ENCODE assay signal across 13 cellular contexts in the genomic region with DNA sequence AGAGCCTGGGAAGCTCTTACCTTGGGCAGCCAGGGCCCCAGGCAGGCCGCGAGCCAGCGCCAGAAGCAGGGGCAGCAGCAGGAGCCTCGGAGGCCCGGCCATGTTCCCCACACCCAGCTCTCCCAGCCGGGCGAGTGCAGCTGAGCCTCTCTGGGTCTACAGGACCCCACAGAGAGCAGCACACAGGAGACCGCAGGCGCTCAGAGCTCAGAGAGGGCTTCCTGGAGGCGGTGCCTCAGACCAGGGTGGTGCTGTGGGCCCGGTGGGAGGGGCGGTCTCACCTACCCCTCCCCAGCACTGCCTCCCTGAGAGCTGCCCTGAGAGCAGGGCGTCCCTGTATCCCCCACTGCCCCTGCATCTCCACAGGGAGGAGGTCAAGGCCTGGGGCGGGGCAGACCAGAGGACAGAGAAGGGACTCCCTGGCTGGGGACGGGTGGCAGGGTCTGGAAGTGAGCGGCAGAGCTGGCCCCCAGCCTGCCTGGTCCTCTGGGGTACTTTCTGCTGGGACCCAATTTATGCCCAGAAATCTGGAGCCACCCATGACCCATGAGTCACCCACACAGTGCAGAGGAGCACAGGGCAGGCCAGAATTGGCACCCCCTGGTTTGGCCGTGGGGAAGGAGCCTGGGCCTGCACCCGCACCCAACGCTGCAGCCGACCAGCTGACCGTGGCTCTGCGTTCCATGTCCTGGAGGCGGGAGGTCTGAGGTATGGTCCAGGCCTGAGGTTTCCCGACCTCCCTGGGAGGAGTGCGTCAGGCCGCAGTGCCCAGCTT. TPM values are rescaled to one million over a fixed set of nuclear protein-coding genes. Genes with fewer than 3 reads are reported as not detected.
DNase-seq lines count a peak whose midpoint lies in the region; ATAC-seq and TF ChIP-seq lines count a peak whose summit lies in the region.
"Had no signal": no experiment of that assay in that cellular context is flagged by ENCODE, and none has a peak within 500 bp of the region (broad histone marks: within the 10 kb centered on the region; RNA-seq: fewer than 3 reads in every experiment).

A gene (minus strand): TSS at position 215 of the 775 bp plus-strand sequence. CDS start 113 bp downstream, at position 102.

- peak within 1 kb of the TSS; percentile 71 for H3K4me3 ChIP-seq in CD4-positive, CD25-positive, alpha-beta regulatory T cell (ENCODE audit: low read depth, low read length)

- no peaks in the 10 kb centered on the region for H3K9me3 ChIP-seq in CD4-positive, CD25-positive, alpha-beta regulatory T cell (ENCODE audit: control insufficient read depth in 2 of 2, low read length in 2 of 2)

- H3K4me1 Mint-ChIP-seq in CD4-positive, CD25-positive, alpha-beta regulatory T cell, result peaks cover 0 to 34% (median 8%) of the 10 kb centered on the region in 4 donors
- peaks cover 17 to 22% of the 10 kb centered on the region in 2 donors for H3K4me1 Mint-ChIP-seq in natural killer cell treated with Interleukin-12 subunit alpha and Interleukin-12 subunit beta and Interleukin-15 and Interleukin-18, amount 100 ng/mL, for 72 hours (ENCODE audit: low read depth in 2 of 2)
- H3K4me1 Mint-ChIP-seq in endothelial cell (ENCODE audit: unreplicated experiment), result peaks cover 2% of the 10 kb centered on the region

- H3K27ac Mint-ChIP-seq in CD4-positive, CD25-positive, alpha-beta regulatory T cell, result peak within 1 kb of the TSS; percentile 86 to 92 (median 89)
- H3K27ac Mint-ChIP-seq in natural killer cell treated with Interleukin-12 subunit alpha and Interleukin-12 subunit beta and Interleukin-15 and Interleukin-18, amount 100 ng/mL, for 72 hours, result no peak within 1 kb of the TSS
- no peak within 1 kb of the TSS for H3K27ac Mint-ChIP-seq in endothelial cell (ENCODE audit: unreplicated experiment)

- no peaks in the 10 kb centered on the region for H3K27me3 ChIP-seq in CD4-positive, CD25-positive, alpha-beta regulatory T cell (ENCODE audit: control insufficient read depth, insufficient read depth, low read length)

- peak; percentile 61 to 83 (median 72) for DNase-seq in CD4-positive, CD25-positive, alpha-beta regulatory T cell
- DNase-seq in activated CD4-positive, alpha-beta T cell treated with anti-CD3 and anti-CD28 coated beads for 1 hour, result peak; percentile 59
- peak; percentile 58 for DNase-seq in activated gamma-delta T cell treated with anti-CD3 and anti-CD28 coated beads, Interleukin-2, amount 50 U/mL, for 16 hours (ENCODE audit: low read depth)
- no peak for DNase-seq in natural killer cell treated with Interleukin-12 subunit alpha and Interleukin-12 subunit beta and Interleukin-15 and Interleukin-18, amount 100 ng/mL, for 72 hours (ENCODE audit: low spot score)
- DNase-seq in endothelial cell (ENCODE audit: low spot score) (no peak), GM03348 (ENCODE audit: low spot score) (no peak), COLO829 (ENCODE audit: low spot score) (no peak), HT-29 (ENCODE audit: low spot score) (no peak)
- DNase-seq: naive B cell, NCI-H2081 had no signal

- peak within 1 kb of the TSS; percentile 78 for H3K27ac ChIP-seq in CD4-positive, CD25-positive, alpha-beta regulatory T cell (ENCODE audit: insufficient read depth, low read length, poor library complexity, severe bottlenecking)
- H3K27ac ChIP-seq: HL-60 had no signal

- peak within 1 kb of the TSS in 2 of 4 donors; percentile 93 to 95 for H3K4me3 Mint-ChIP-seq in CD4-positive, CD25-positive, alpha-beta regulatory T cell
- H3K4me3 Mint-ChIP-seq in natural killer cell treated with Interleukin-12 subunit alpha and Interleukin-12 subunit beta and Interleukin-15 and Interleukin-18, amount 100 ng/mL, for 72 hours, result peak within 1 kb of the TSS; percentile 84
- H3K4me3 Mint-ChIP-seq in endothelial cell (ENCODE audit: unreplicated experiment), result no peak within 1 kb of the TSS
- H3K4me3 Mint-ChIP-seq: brain had no signal

- H3K36me3 ChIP-seq in CD4-positive, CD25-positive, alpha-beta regulatory T cell (ENCODE audit: control insufficient read depth, insufficient read depth, low read length), result no peaks in the 10 kb centered on the region

- H3K4me1 ChIP-seq in CD4-positive, CD25-positive, alpha-beta regulatory T cell (ENCODE audit: control insufficient read depth, insufficient read depth, low read length, poor library complexity, severe bottlenecking), result peaks cover 57% of the 10 kb centered on the region

- no peaks in the 10 kb centered on the region for H3K36me3 Mint-ChIP-seq in CD4-positive, CD25-positive, alpha-beta regulatory T cell
- H3K36me3 Mint-ChIP-seq in natural killer cell treated with Interleukin-12 subunit alpha and Interleukin-12 subunit beta and Interleukin-15 and Interleukin-18, amount 100 ng/mL, for 72 hours, result no peaks in the 10 kb centered on the region
- H3K36me3 Mint-ChIP-seq in endothelial cell (ENCODE audit: low read depth, unreplicated experiment), result no peaks in the 10 kb centered on the region
- H3K36me3 Mint-ChIP-seq: brain, naive B cell had no signal

- no peak for TF ChIP-seq CTCF in endothelial cell (IDR thresholded peaks at IDR 0.05; ENCODE audit: unreplicated experiment)

- H3K9me3 Mint-ChIP-seq in CD4-positive, CD25-positive, alpha-beta regulatory T cell, result no peaks in the 10 kb centered on the region
- H3K9me3 Mint-ChIP-seq in natural killer cell treated with Interleukin-12 subunit alpha and Interleukin-12 subunit beta and Interleukin-15 and Interleukin-18, amount 100 ng/mL, for 72 hours, result no peaks in the 10 kb centered on the region
- H3K9me3 Mint-ChIP-seq in endothelial cell (ENCODE audit: unreplicated experiment), result no peaks in the 10 kb centered on the region
- H3K9me3 Mint-ChIP-seq: brain, naive B cell had no signal

- peaks cover 6% of the 10 kb centered on the region for H3K27me3 Mint-ChIP-seq in CD4-positive, CD25-positive, alpha-beta regulatory T cell
- no peaks in the 10 kb centered on the region for H3K27me3 Mint-ChIP-seq in natural killer cell treated with Interleukin-12 subunit alpha and Interleukin-12 subunit beta and Interleukin-15 and Interleukin-18, amount 100 ng/mL, for 72 hours
- peaks cover 4% of the 10 kb centered on the region for H3K27me3 Mint-ChIP-seq in endothelial cell (ENCODE audit: unreplicated experiment)

- peak; percentile 74 to 78 for ATAC-seq in CD4-positive, CD25-positive, alpha-beta regulatory T cell (ENCODE audit: low read depth in 2 of 2)
- peak; percentile 79 to 81 for ATAC-seq in natural killer cell treated with Interleukin-12 subunit alpha and Interleukin-12 subunit beta and Interleukin-15 and Interleukin-18, amount 100 ng/mL, for 72 hours

RNA-seq across cellular contexts. Expression of the gene that starts here (rescaled TPM):
- total RNA-seq in CD4-positive, CD25-positive, alpha-beta regulatory T cell, result 140 TPM
- 10 to 100 TPM; 56.3 to 76.9 (median 68.3) TPM for polyA plus RNA-seq in CD4-positive, CD25-positive, alpha-beta regulatory T cell
- 10 to 100 TPM; 61.8 to 73.6 TPM for total RNA-seq in natural killer cell treated with Interleukin-12 subunit alpha and Interleukin-12 subunit beta and Interleukin-15 and Interleukin-18, amount 100 ng/mL, for 72 hours
- not detected for total RNA-seq in endothelial cell (ENCODE audit: unreplicated experiment)
- not detected in 2 replicates for total RNA-seq in HT-29 (2014; rRNA removed; shearing (Covaris generic))
- total RNA-seq: frontal cortex had no signal

Comparison
In these comparisons a context has a peak if more than half of its experiments do, and no peak if none do; other contexts are left out.
1. RNA of the gene that starts here (total RNA-seq): 140 TPM in CD4-positive, CD25-positive, alpha-beta regulatory T cell (single experiment) and 61.8 to 73.6 TPM in natural killer cell treated with Interleukin-12 subunit alpha and Interleukin-12 subunit beta and Interleukin-15 and Interleukin-18, amount 100 ng/mL, for 72 hours; not detected in endothelial cell (single experiment) and not detected in HT-29; every median in the first group is over 10 times any median in the second.
2. DNase-seq: peak in CD4-positive, CD25-positive, alpha-beta regulatory T cell (3 of 3), activated CD4-positive, alpha-beta T cell treated with anti-CD3 and anti-CD28 coated beads for 1 hour (single experiment) and activated gamma-delta T cell treated with anti-CD3 and anti-CD28 coated beads, Interleukin-2, amount 50 U/mL, for 16 hours (single experiment); none in natural killer cell treated with Interleukin-12 subunit alpha and Interleukin-12 subunit beta and Interleukin-15 and Interleukin-18, amount 100 ng/mL, for 72 hours (single experiment), endothelial cell (single experiment), GM03348 (single experiment), COLO829 (single experiment) and HT-29 (single experiment).
3. H3K27ac Mint-ChIP-seq: peak in CD4-positive, CD25-positive, alpha-beta regulatory T cell (3 of 3); none in natural killer cell treated with Interleukin-12 subunit alpha and Interleukin-12 subunit beta and Interleukin-15 and Interleukin-18, amount 100 ng/mL, for 72 hours (0 of 2) and endothelial cell (single experiment).